1 cellular context compared by ENCODE assay signal in the genomic region with DNA sequence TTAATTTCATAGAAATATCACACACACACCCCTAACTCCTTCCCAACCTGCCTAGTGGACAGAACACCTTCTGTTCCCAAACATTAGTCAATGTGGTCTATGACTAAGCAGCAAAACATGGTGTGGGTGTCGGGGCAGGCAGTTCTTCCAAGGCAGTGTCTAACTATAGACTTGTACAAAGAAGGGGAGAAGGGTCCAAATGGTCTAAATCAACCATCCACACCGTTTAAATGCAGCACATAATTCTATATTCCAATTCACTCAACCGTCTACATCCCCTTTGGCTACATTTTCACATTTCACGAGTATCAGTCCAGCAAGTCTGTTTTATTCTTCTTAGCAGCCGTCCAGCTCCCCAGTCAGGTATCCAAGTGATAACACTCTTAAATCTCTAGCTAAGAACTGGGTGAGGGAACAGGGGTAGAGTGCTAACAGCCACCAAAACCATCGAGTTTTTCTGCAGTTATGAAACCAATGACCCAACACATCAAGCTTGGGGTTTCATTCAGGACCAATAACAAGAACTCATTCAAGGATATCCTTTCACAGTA.
TF ChIP-seq lines count a peak whose summit lies in the region.

No MANE protein-coding gene starts in this region.

TF ChIP-seq in WTC11, 78 proteins besides CTCF, POLR2A, EP300 and RAD21 (continued from another document):
- TF ChIP-seq, protein P1, sequence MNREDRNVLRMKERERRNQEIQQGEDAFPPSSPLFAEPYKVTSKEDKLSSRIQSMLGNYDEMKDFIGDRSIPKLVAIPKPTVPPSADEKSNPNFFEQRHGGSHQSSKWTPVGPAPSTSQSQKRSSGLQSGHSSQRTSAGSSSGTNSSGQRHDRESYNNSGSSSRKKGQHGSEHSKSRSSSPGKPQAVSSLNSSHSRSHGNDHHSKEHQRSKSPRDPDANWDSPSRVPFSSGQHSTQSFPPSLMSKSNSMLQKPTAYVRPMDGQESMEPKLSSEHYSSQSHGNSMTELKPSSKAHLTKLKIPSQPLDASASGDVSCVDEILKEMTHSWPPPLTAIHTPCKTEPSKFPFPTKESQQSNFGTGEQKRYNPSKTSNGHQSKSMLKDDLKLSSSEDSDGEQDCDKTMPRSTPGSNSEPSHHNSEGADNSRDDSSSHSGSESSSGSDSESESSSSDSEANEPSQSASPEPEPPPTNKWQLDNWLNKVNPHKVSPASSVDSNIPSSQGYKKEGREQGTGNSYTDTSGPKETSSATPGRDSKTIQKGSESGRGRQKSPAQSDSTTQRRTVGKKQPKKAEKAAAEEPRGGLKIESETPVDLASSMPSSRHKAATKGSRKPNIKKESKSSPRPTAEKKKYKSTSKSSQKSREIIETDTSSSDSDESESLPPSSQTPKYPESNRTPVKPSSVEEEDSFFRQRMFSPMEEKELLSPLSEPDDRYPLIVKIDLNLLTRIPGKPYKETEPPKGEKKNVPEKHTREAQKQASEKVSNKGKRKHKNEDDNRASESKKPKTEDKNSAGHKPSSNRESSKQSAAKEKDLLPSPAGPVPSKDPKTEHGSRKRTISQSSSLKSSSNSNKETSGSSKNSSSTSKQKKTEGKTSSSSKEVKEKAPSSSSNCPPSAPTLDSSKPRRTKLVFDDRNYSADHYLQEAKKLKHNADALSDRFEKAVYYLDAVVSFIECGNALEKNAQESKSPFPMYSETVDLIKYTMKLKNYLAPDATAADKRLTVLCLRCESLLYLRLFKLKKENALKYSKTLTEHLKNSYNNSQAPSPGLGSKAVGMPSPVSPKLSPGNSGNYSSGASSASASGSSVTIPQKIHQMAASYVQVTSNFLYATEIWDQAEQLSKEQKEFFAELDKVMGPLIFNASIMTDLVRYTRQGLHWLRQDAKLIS (CRISPR knock-in tag; IDR thresholded peaks at IDR 0.05; ENCODE audit: borderline replicate concordance), result no peak
- TF ChIP-seq, protein P2, sequence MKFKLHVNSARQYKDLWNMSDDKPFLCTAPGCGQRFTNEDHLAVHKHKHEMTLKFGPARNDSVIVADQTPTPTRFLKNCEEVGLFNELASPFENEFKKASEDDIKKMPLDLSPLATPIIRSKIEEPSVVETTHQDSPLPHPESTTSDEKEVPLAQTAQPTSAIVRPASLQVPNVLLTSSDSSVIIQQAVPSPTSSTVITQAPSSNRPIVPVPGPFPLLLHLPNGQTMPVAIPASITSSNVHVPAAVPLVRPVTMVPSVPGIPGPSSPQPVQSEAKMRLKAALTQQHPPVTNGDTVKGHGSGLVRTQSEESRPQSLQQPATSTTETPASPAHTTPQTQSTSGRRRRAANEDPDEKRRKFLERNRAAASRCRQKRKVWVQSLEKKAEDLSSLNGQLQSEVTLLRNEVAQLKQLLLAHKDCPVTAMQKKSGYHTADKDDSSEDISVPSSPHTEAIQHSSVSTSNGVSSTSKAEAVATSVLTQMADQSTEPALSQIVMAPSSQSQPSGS (CRISPR knock-in tag; IDR thresholded peaks at IDR 0.05; ENCODE audit: borderline replicate concordance, low read depth), result no peak
- TF ChIP-seq SMAD4 (CRISPR knock-in tag; IDR thresholded peaks at IDR 0.05) (no peak), SOX15 (CRISPR knock-in tag; IDR thresholded peaks at IDR 0.05) (no peak), GRHL2 (CRISPR knock-in tag; IDR thresholded peaks at IDR 0.05; ENCODE audit: insufficient replicate concordance, severe bottlenecking) (no peak), NR3C1 (CRISPR knock-in tag; conservative IDR thresholded peaks at IDR 0.05; ENCODE audit: low read depth) (no peak), ELF4 (CRISPR knock-in tag; IDR thresholded peaks at IDR 0.05; ENCODE audit: low read depth) (no peak)
- TF ChIP-seq, protein P3, sequence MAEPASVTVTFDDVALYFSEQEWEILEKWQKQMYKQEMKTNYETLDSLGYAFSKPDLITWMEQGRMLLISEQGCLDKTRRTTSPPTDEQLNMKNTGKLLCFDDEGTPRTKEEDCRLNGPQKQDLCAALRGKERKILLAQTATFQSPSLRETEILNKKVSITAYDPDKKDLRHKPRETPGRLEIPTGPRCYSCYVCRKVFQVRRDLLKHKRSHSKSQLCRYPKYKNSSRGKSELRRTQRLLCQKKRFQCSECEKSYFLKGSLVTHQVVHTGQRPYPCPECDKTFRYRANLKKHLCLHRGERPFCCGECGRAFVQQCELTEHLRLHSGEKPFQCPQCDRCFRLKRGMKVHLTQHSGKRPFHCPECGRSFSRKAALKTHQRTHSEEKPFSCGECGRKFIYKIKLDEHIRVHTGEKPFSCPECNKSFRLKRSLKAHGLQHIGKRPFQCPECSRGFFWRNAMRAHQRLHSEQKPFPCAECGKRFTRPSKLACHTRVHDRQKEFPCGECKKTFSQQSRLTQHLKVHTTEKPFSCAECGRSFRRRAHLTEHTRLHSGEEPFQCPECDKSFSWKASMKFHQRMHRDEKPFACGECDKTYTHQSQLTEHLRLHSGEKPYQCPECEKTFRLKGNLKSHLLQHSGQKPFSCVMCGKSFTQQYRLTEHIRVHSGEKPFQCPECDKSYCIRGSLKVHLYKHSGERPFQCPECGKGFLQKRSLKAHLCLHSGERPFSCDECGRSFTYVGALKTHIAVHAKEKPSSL (CRISPR knock-in tag; conservative IDR thresholded peaks at IDR 0.05), result no peak
